ENCODE assay signal across 8 cellular contexts in genomic region chr2:113282747-113283533, GRCh38. TPM values are rescaled to one million over a fixed set of nuclear protein-coding genes. Genes with fewer than 3 reads are reported as not detected.
DNase-seq lines count a peak whose midpoint lies in the region; ATAC-seq and TF ChIP-seq lines count a peak whose summit lies in the region.

No MANE protein-coding gene starts in this region.

- H3K27ac Mint-ChIP-seq in immature natural killer cell, result no peak overlapping the region

- H3K4me3 Mint-ChIP-seq in immature natural killer cell, result no peak overlapping the region

- peaks cover 7 to 21% (median 8%) of the 10 kb centered on the region in 3 donors for H3K27me3 Mint-ChIP-seq in immature natural killer cell (ENCODE audit: low read depth in 3 of 3)

- POLR2A ChIA-PET in AG04450 (lab: Yijun Ruan, JAX), result interaction anchor here (1.3 kb wide), 1 partner anchor 42 kb away, joined by 8 read pairs; no protein-coding TSS in a partner anchor

- H3K27ac ChIP-seq in AG04450 (ENCODE audit: low read depth, low read length), result peak overlapping the region; percentile 94

- H3K36me3 Mint-ChIP-seq in immature natural killer cell, result no peaks in the 10 kb centered on the region

- TF ChIP-seq CTCF in AG04450 (IDR thresholded peaks at IDR 0.05; ENCODE audit: low read depth, low read length) (peak; percentile 15; the same call in 1 of the 2 replicates), choroid plexus epithelial cell (conservative IDR thresholded peaks at IDR 0.05; ENCODE audit: low read depth, low read length) (peak; percentile 26)

- ATAC-seq in HG03432 (IDR thresholded peaks at IDR 0.05; ENCODE audit: unreplicated experiment), result no peak

- DNase-seq in AG04450 (ENCODE audit: low read depth, low spot score) (no peak), M059J (ENCODE audit: low read depth) (peak; percentile 95), choroid plexus epithelial cell (ENCODE audit: low read depth) (peak; percentile 21), mucosa of gallbladder (ENCODE audit: low spot score) (peak; percentile 87), AG20443 (ENCODE audit: low spot score) (no peak), immature natural killer cell (no peak)
- DNase-seq in activated CD4-positive, alpha-beta T cell treated with anti-CD3 and anti-CD28 coated beads, Interleukin-2, amount 50 U/mL, for 48 hours, result no peak

- CTCF ChIA-PET in AG04450 (lab: Charles Lee), result interaction anchor here (0.7 to 1.3 kb wide), 4 partner anchors 33 to 108 kb away, joined by 3 to 6 read pairs (median 5); no protein-coding TSS in a partner anchor

- H3K27me3 ChIP-seq in AG04450 (ENCODE audit: control insufficient read depth, insufficient read depth, low read length), result peaks cover 5% of the 10 kb centered on the region

- H3K4me1 Mint-ChIP-seq in immature natural killer cell, result no peaks in the 10 kb centered on the region

- H3K9me3 ChIP-seq in AG04450 (ENCODE audit: control insufficient read depth, insufficient read depth, low read length), result peaks cover 4% of the 10 kb centered on the region; the same call in 1 of the 2 replicates

- no peaks in the 10 kb centered on the region for H3K9me3 Mint-ChIP-seq in immature natural killer cell

- H3K4me3 ChIP-seq in AG04450 (ENCODE audit: low read depth, low read length), result no peak overlapping the region
- no peak overlapping the region for H3K4me3 ChIP-seq in choroid plexus epithelial cell (ENCODE audit: low read depth, low read length)

RNA-seq across cellular contexts. Expression of gene PAX8, which starts 4.2 kb away (rescaled TPM):
- 1.2 TPM in 2 replicates for polyA plus RNA-seq in AG04450 (2011; rRNA removed)
- 1.2 and 1.5 TPM in 2 replicates for polyA minus RNA-seq in AG04450 (2011; rRNA and poly(A)+ RNA removed)
- total RNA-seq in M059J (2014; rRNA removed; shearing (Covaris generic)), result 5.2 and 6.1 TPM in 2 replicates
- total RNA-seq in mucosa of gallbladder, result 3.5 TPM
- polyA plus RNA-seq in immature natural killer cell, result under 1 TPM in 2 of 3 donors, not detected in 1; 0.29 to 0.93 TPM

Comparison
In these comparisons a context has a peak if more than half of its experiments do, and no peak if none do; other contexts are left out.
1. DNase-seq: peak in M059J (single experiment), choroid plexus epithelial cell (single experiment) and mucosa of gallbladder (single experiment); none in AG04450 (single experiment), AG20443 (single experiment), immature natural killer cell (0 of 3) and activated CD4-positive, alpha-beta T cell treated with anti-CD3 and anti-CD28 coated beads, Interleukin-2, amount 50 U/mL, for 48 hours (0 of 2).